In the genomic region with DNA sequence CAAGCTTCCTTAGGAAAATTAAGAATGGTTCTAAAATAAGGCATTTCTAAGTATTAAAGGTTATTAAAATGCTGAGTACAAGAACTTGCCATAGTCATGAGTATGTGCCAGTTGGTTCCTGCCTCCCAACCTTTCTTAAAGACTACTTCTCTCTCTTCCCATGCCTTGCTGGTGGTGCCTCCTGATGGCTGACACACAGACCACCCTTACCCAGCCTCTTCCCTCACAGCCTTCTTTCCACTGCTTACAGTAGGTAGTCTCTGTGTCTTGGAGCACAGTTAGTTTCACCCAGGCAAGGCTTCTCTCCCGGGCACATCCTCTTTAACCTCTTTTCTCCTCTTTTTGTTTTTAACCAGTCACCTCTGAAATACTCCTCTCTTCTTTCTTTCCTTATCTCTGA, we compare ENCODE assay signal across 36 cellular contexts. TPM values are rescaled to one million over a fixed set of nuclear protein-coding genes. Genes with fewer than 3 reads are reported as not detected.
"Had no signal": no experiment of that assay in that cellular context is flagged by ENCODE, and none has a peak within 500 bp of the region (broad histone marks: within the 10 kb centered on the region; RNA-seq: fewer than 3 reads in every experiment).

No MANE protein-coding gene starts in this region.

- H3K27me3 ChIP-seq: left lung, neutrophil, ovary, tibial nerve had no signal

- H3K4me3 Mint-ChIP-seq: activated CD4-positive, alpha-beta memory T cell treated with anti-CD3 and anti-CD28 coated beads for 36 hours; activated CD4-positive, alpha-beta T cell treated with anti-CD3 and anti-CD28 coated beads, Interleukin-2, amount 10 ng/mL, durations not matched to agents 24 days and 14 days; activated naive CD8-positive, alpha-beta T cell treated with anti-CD3 and anti-CD28 coated beads, Interleukin-2, amount 50 U/mL, for 24 hours; activated T-helper 1 cell treated with anti-CD3 and anti-CD28 coated beads, Interleukin-12 subunit alpha, Interleukin-12 subunit beta, Interleukin-2, Interleukin-4 antibody, amounts not matched to agents 30 ng/mL and 10 ng/mL and 1 ng/mL, durations not matched to agents 14 hours and 24 hours and 36 hours; nephron; stimulated activated naive B cell treated with anti-CD40 and anti-IgM and Interleukin-4, amounts not matched to agents 10 μg/mL and 1 μg/mL and 100 μg/mL, for 72 hours; T-helper 1 cell treated with Interleukin-12 subunit alpha and Interleukin-12 subunit beta and Interleukin-4 antibody, amounts not matched to agents 30 μg/mL and 1 μg/mL, for 36 hours had no signal

- H3K27me3 Mint-ChIP-seq: activated CD4-positive, alpha-beta memory T cell treated with anti-CD3 and anti-CD28 coated beads for 36 hours; activated CD4-positive, alpha-beta T cell treated with anti-CD3 and anti-CD28 coated beads, Interleukin-2, amount 10 ng/mL, durations not matched to agents 24 days and 14 days; activated naive CD8-positive, alpha-beta T cell treated with anti-CD3 and anti-CD28 coated beads, Interleukin-2, amount 50 U/mL, for 24 hours; stimulated activated naive B cell treated with anti-CD40 and anti-IgM and Interleukin-4, amounts not matched to agents 10 μg/mL and 1 μg/mL and 100 μg/mL, for 72 hours had no signal

- H3K9me3 Mint-ChIP-seq: activated CD4-positive, alpha-beta memory T cell treated with anti-CD3 and anti-CD28 coated beads for 36 hours; activated CD4-positive, alpha-beta T cell treated with anti-CD3 and anti-CD28 coated beads, Interleukin-2, amount 10 ng/mL, durations not matched to agents 24 days and 14 days; activated naive CD8-positive, alpha-beta T cell treated with anti-CD3 and anti-CD28 coated beads, Interleukin-2, amount 50 U/mL, for 24 hours; activated T-helper 1 cell treated with anti-CD3 and anti-CD28 coated beads, Interleukin-12 subunit alpha, Interleukin-12 subunit beta, Interleukin-2, Interleukin-4 antibody, amounts not matched to agents 30 ng/mL and 10 ng/mL and 1 ng/mL, durations not matched to agents 14 hours and 24 hours and 36 hours; nephron; stimulated activated naive B cell treated with anti-CD40 and anti-IgM and Interleukin-4, amounts not matched to agents 10 μg/mL and 1 μg/mL and 100 μg/mL, for 72 hours; T-helper 1 cell treated with Interleukin-12 subunit alpha and Interleukin-12 subunit beta and Interleukin-4 antibody, amounts not matched to agents 30 μg/mL and 1 μg/mL, for 36 hours had no signal

- H3K27ac ChIP-seq: left lung, lower lobe of right lung, neutrophil, ovary, prostate gland, skin epidermis, tibial nerve, WERI-Rb-1 had no signal

- H3K9me3 ChIP-seq: left lung, lower lobe of right lung, mucosa of descending colon, neutrophil, ovary, prostate gland, tibial nerve had no signal

- H3K4me1 Mint-ChIP-seq: activated CD4-positive, alpha-beta T cell treated with anti-CD3 and anti-CD28 coated beads, Interleukin-2, amount 10 ng/mL, durations not matched to agents 24 days and 14 days; activated naive CD8-positive, alpha-beta T cell treated with anti-CD3 and anti-CD28 coated beads, Interleukin-2, amount 50 U/mL, for 24 hours; nephron; stimulated activated naive B cell treated with anti-CD40 and anti-IgM and Interleukin-4, amounts not matched to agents 10 μg/mL and 1 μg/mL and 100 μg/mL, for 72 hours had no signal

- H3K4me3 ChIP-seq: left lung, lower lobe of right lung, mucosa of descending colon, ovary, prostate gland, skin epidermis, tibial nerve had no signal

- H3K27ac Mint-ChIP-seq: activated CD4-positive, alpha-beta memory T cell treated with anti-CD3 and anti-CD28 coated beads for 36 hours; activated CD4-positive, alpha-beta T cell treated with anti-CD3 and anti-CD28 coated beads, Interleukin-2, amount 10 ng/mL, durations not matched to agents 24 days and 14 days; activated naive CD8-positive, alpha-beta T cell treated with anti-CD3 and anti-CD28 coated beads, Interleukin-2, amount 50 U/mL, for 24 hours; activated T-helper 1 cell treated with anti-CD3 and anti-CD28 coated beads, Interleukin-12 subunit alpha, Interleukin-12 subunit beta, Interleukin-2, Interleukin-4 antibody, amounts not matched to agents 30 ng/mL and 10 ng/mL and 1 ng/mL, durations not matched to agents 14 hours and 24 hours and 36 hours; nephron; stimulated activated naive B cell treated with anti-CD40 and anti-IgM and Interleukin-4, amounts not matched to agents 10 μg/mL and 1 μg/mL and 100 μg/mL, for 72 hours; T-helper 1 cell treated with Interleukin-12 subunit alpha and Interleukin-12 subunit beta and Interleukin-4 antibody, amounts not matched to agents 30 μg/mL and 1 μg/mL, for 36 hours had no signal

- DNase-seq: activated CD4-positive, alpha-beta memory T cell treated with anti-CD3 and anti-CD28 coated beads for 36 hours; activated CD4-positive, alpha-beta T cell treated with anti-CD3 and anti-CD28 coated beads, Interleukin-2, amount 10 ng/mL, durations not matched to agents 24 days and 14 days; activated CD4-positive, CD25-positive, alpha-beta regulatory T cell treated with anti-CD3 and anti-CD28 coated beads, Interleukin-2, amount 50 U/mL, for 72 hours; activated CD8-positive, alpha-beta memory T cell treated with anti-CD3 and anti-CD28 coated beads, Interleukin-2, amount 50 U/mL, for 4 hours; activated gamma-delta T cell; activated naive CD4-positive, alpha-beta T cell treated with anti-CD3 and anti-CD28 coated beads, Interleukin-2, amount 50 U/mL, for 16 hours; activated naive CD8-positive, alpha-beta T cell treated with anti-CD3 and anti-CD28 coated beads, Interleukin-2, amount 50 U/mL, for 24 hours; activated T-cell treated with anti-CD3 and anti-CD28 coated beads, Interleukin-2, amount 50 U/mL, for 1 hour; amygdala; central memory CD4-positive, alpha-beta T cell; dermis blood vessel endothelial cell; effector memory CD4-positive, alpha-beta T cell; foreskin fibroblast; head of caudate nucleus; hippocampal formation; left lung; lower lobe of right lung; mucosa of descending colon; ovary; retina; stimulated activated CD4-positive, alpha-beta T cell treated with anti-CD3 and anti-CD28 coated beads, Interleukin-12 subunit alpha, Interleukin-12 subunit beta, amount 100 ng/mL, for 4 hours; stimulated activated CD4-positive, alpha-beta T cell treated with anti-CD3 and anti-CD28 coated beads, Interleukin-4, amount 100 ng/mL, for 24 hours; stimulated activated CD8-positive, alpha-beta memory T cell treated with anti-CD3 and anti-CD28 coated beads, Interleukin-4, amount 100 ng/mL, for 48 hours; stimulated activated naive B cell treated with anti-CD40 and anti-IgM and Interleukin-4, amounts not matched to agents 10 μg/mL and 1 μg/mL and 100 μg/mL, for 72 hours; SW 1271; T1000; WERI-Rb-1 had no signal

- H3K36me3 ChIP-seq: left lung, neutrophil, ovary, prostate gland had no signal

- ATAC-seq: activated naive CD8-positive, alpha-beta T cell treated with anti-CD3 and anti-CD28 coated beads, Interleukin-2, amount 50 U/mL, for 24 hours; esophagus mucosa; left lung; lower lobe of right lung; mucosa of descending colon; sciatic nerve; stimulated activated naive B cell treated with anti-CD40 and anti-IgM and Interleukin-4, amounts not matched to agents 10 μg/mL and 1 μg/mL and 100 μg/mL, for 72 hours had no signal

- H3K4me1 ChIP-seq: left lung, lower lobe of right lung, prostate gland, tibial nerve had no signal

RNA-seq across cellular contexts. Expression of gene GPR150, which starts 20.6 kb away (rescaled TPM):
- total RNA-seq: esophagus mucosa had no signal
